ENCODE assay signal across 8 cellular contexts in genomic region chr14:92563359-92563758, GRCh38. TPM values are rescaled to one million over a fixed set of nuclear protein-coding genes. Genes with fewer than 3 reads are reported as not detected.
A peak's percentile ranks its signal among the peaks of the same experiment; 100 is the strongest.
DNase-seq lines count a peak whose midpoint lies in the region; ATAC-seq, FAIRE-seq and TF ChIP-seq lines count a peak whose summit lies in the region.

No MANE protein-coding gene starts in this region.

- peaks cover 9% of the 10 kb centered on the region for H3K79me2 ChIP-seq in osteoblast (ENCODE audit: insufficient read depth, low read length)

- no peaks in the 10 kb centered on the region for H3K27me3 Mint-ChIP-seq in activated CD4-positive, alpha-beta T cell treated with anti-CD3 and anti-CD28 coated beads for 36 hours
- H3K27me3 Mint-ChIP-seq in activated CD8-positive, alpha-beta T cell treated with anti-CD3 and anti-CD28 coated beads for 36 hours: no peaks in the 10 kb centered on the region

- no peaks in the 10 kb centered on the region for H3K9me3 ChIP-seq in osteoblast (ENCODE audit: low read depth, low read length)

- no peak overlapping the region for H2AFZ ChIP-seq in osteoblast (ENCODE audit: low read length)

- ATAC-seq in activated CD4-positive, alpha-beta T cell treated with anti-CD3 and anti-CD28 coated beads for 36 hours: peak; percentile 87
- peak; percentile 86 for ATAC-seq in HG03066 (IDR thresholded peaks at IDR 0.05; ENCODE audit: low read depth, unreplicated experiment)
- ATAC-seq in activated CD8-positive, alpha-beta T cell treated with anti-CD3 and anti-CD28 coated beads for 36 hours: peak; percentile 77

- CTCF ChIA-PET in activated CD4-positive, alpha-beta T cell treated with anti-CD3 and anti-CD28 coated beads for 36 hours (lab: Charles Lee): interaction anchor here (0.8 to 1.7 kb wide), 5 partner anchors 9 to 119 kb away, joined by 3 to 6 read pairs (median 4); no protein-coding TSS in a partner anchor
- CTCF ChIA-PET in activated CD8-positive, alpha-beta T cell treated with anti-CD3 and anti-CD28 coated beads for 36 hours (lab: Charles Lee): interaction anchor here (0.6 to 2.2 kb wide), 4 partner anchors 12 to 50 kb away, joined by 4 to 14 read pairs (median 4); no protein-coding TSS in a partner anchor

- H3K36me3 Mint-ChIP-seq in activated CD4-positive, alpha-beta T cell treated with anti-CD3 and anti-CD28 coated beads for 36 hours (ENCODE audit: low read depth): peaks cover 17% of the 10 kb centered on the region
- H3K36me3 Mint-ChIP-seq in activated CD8-positive, alpha-beta T cell treated with anti-CD3 and anti-CD28 coated beads for 36 hours (ENCODE audit: low read depth): peaks cover 75% of the 10 kb centered on the region

- peaks cover 34% of the 10 kb centered on the region for H3K4me1 Mint-ChIP-seq in activated CD4-positive, alpha-beta T cell treated with anti-CD3 and anti-CD28 coated beads for 36 hours
- peaks cover 71% of the 10 kb centered on the region for H3K4me1 Mint-ChIP-seq in activated CD8-positive, alpha-beta T cell treated with anti-CD3 and anti-CD28 coated beads for 36 hours (ENCODE audit: low read depth)

- POLR2A ChIA-PET in activated CD4-positive, alpha-beta T cell treated with anti-CD3 and anti-CD28 coated beads for 36 hours (lab: Charles Lee): no interaction called here
- POLR2A ChIA-PET in activated CD8-positive, alpha-beta T cell treated with anti-CD3 and anti-CD28 coated beads for 36 hours (lab: Charles Lee): interaction anchor here (0.6 to 2.6 kb wide), 7 partner anchors 10 to 211 kb away, joined by 3 to 17 read pairs (median 4); no protein-coding TSS in a partner anchor

- H3K36me3 ChIP-seq in osteoblast (ENCODE audit: insufficient read depth, low read length): peaks cover 17% of the 10 kb centered on the region

- peak overlapping the region; percentile 51 for H3K27ac ChIP-seq in osteoblast (ENCODE audit: low read depth, low read length)

- TF ChIP-seq CTCF in activated CD8-positive, alpha-beta T cell treated with anti-CD3 and anti-CD28 coated beads for 36 hours (IDR thresholded peaks at IDR 0.05): no peak
- TF ChIP-seq CTCF in osteoblast (IDR thresholded peaks at IDR 0.05; ENCODE audit: extremely low read depth, low read depth, low read length) (no peak), lower leg skin (IDR thresholded peaks at IDR 0.05) (no peak)

- peak; percentile 41 for DNase-seq in activated CD4-positive, alpha-beta T cell treated with anti-CD3 and anti-CD28 coated beads for 36 hours
- no peak for DNase-seq in activated CD4-positive, alpha-beta T cell treated with anti-CD3 and anti-CD28 coated beads for 48 hours
- DNase-seq in activated CD8-positive, alpha-beta T cell treated with anti-CD3 and anti-CD28 coated beads for 36 hours: peak; percentile 62
- DNase-seq in osteoblast (ENCODE audit: insufficient read length, low spot score, missing footprints): no peak
- no peak for DNase-seq in DMS79 (lab: John Stamatoyannopoulos, UW)
- no peak for DNase-seq in frontal cortex (ENCODE audit: low spot score in 2 of 2)
- DNase-seq in lower leg skin (ENCODE audit: low spot score in 2 of 2): no peak

- H3K27ac Mint-ChIP-seq in activated CD4-positive, alpha-beta T cell treated with anti-CD3 and anti-CD28 coated beads for 36 hours: no peak overlapping the region
- H3K27ac Mint-ChIP-seq in activated CD8-positive, alpha-beta T cell treated with anti-CD3 and anti-CD28 coated beads for 36 hours: peak overlapping the region; percentile 82

- no peaks in the 10 kb centered on the region for H4K20me1 ChIP-seq in osteoblast (ENCODE audit: insufficient read depth, low read length)

- no peaks in the 10 kb centered on the region for H3K27me3 ChIP-seq in osteoblast (ENCODE audit: insufficient read depth, low read length)

- TF ChIP-seq POLR2A in lower leg skin (IDR thresholded peaks at IDR 0.05): no peak

- H3K4me2 ChIP-seq in osteoblast (ENCODE audit: insufficient read depth, low read length): no peak overlapping the region

- WGBS in lower leg skin, 2 donors: 14 to 25% methylated on average over 1 of the region's 1 CpG

- peaks cover 13% of the 10 kb centered on the region for H3K9me3 Mint-ChIP-seq in activated CD4-positive, alpha-beta T cell treated with anti-CD3 and anti-CD28 coated beads for 36 hours (ENCODE audit: low read depth)
- peaks cover 15% of the 10 kb centered on the region for H3K9me3 Mint-ChIP-seq in activated CD8-positive, alpha-beta T cell treated with anti-CD3 and anti-CD28 coated beads for 36 hours

- no peak overlapping the region for H3K4me3 Mint-ChIP-seq in activated CD4-positive, alpha-beta T cell treated with anti-CD3 and anti-CD28 coated beads for 36 hours
- no peak overlapping the region for H3K4me3 Mint-ChIP-seq in activated CD8-positive, alpha-beta T cell treated with anti-CD3 and anti-CD28 coated beads for 36 hours

- FAIRE-seq in frontal cortex (lab: Jason Lieb, UNC): no peak

- intact Hi-C loops in activated CD4-positive, alpha-beta T cell treated with anti-CD3 and anti-CD28 coated beads for 36 hours (cut with DNase I, micrococcal nuclease): loop anchor here (1.0 to 10.0 kb wide), 6 partner anchors 13 to 231 kb away; partner anchors contain the start of gene GOLGA5 (in 1 of the 2)
- intact Hi-C loops in activated CD8-positive, alpha-beta T cell treated with anti-CD3 and anti-CD28 coated beads for 36 hours (cut with micrococcal nuclease): no loop called here
- intact Hi-C loops in lower leg skin (cut with DNase I; ENCODE audit: low total_unique reads): no loop called here

- H3K4me3 ChIP-seq in osteoblast (ENCODE audit: insufficient read depth, low read length) (no peak overlapping the region), lower leg skin (ENCODE audit: low read depth, poor library complexity, severe bottlenecking) (no peak overlapping the region)

- H3K4me1 ChIP-seq in osteoblast (ENCODE audit: insufficient read depth, low read length): peaks cover 29% of the 10 kb centered on the region

RNA-seq across cellular contexts. Expression of gene RIN3, which starts 49.8 kb away (rescaled TPM):
- total RNA-seq in activated CD4-positive, alpha-beta T cell treated with anti-CD3 and anti-CD28 coated beads for 36 hours: 10 to 100 TPM; 23.1 to 26.4 TPM
- total RNA-seq in activated CD8-positive, alpha-beta T cell treated with anti-CD3 and anti-CD28 coated beads for 36 hours: 10 to 100 TPM; 61.3 to 62.4 TPM
- total RNA-seq in osteoblast: 7.6 and 10.3 TPM in 2 replicates
- total RNA-seq in frontal cortex: under 0.01 TPM
- total RNA-seq in lower leg skin: 1 to 10 TPM; 3.0 to 8.7 (median 7.5) TPM

Comparison
In these comparisons a context has a peak if more than half of its experiments do, and no peak if none do; other contexts are left out.
1. DNase-seq: peak in activated CD4-positive, alpha-beta T cell treated with anti-CD3 and anti-CD28 coated beads for 36 hours (single experiment) and activated CD8-positive, alpha-beta T cell treated with anti-CD3 and anti-CD28 coated beads for 36 hours (single experiment); none in activated CD4-positive, alpha-beta T cell treated with anti-CD3 and anti-CD28 coated beads for 48 hours (single experiment), osteoblast (single experiment), DMS79 (single experiment), frontal cortex (0 of 2) and lower leg skin (0 of 2).
2. intact Hi-C loops: an anchor here in activated CD4-positive, alpha-beta T cell treated with anti-CD3 and anti-CD28 coated beads for 36 hours (1.0 to 10.0 kb wide); none called in activated CD8-positive, alpha-beta T cell treated with anti-CD3 and anti-CD28 coated beads for 36 hours and lower leg skin.
3. Peak in every context shown above with its lines, with median percentiles within 50 percentile points of each other: ATAC-seq.